3 cellular contexts compared by ENCODE assay signal in genomic region chr13:33364192-33364591, GRCh38.
TF ChIP-seq lines count a peak whose summit lies in the region.

No MANE protein-coding gene starts in this region.

TF ChIP-seq in A549, 52 proteins besides CTCF, POLR2A, EP300 and RAD21:
- no peak for TF ChIP-seq HMGXB4 (CRISPR knock-in tag; IDR thresholded peaks at IDR 0.05; ENCODE audit: borderline replicate concordance)
- no peak for TF ChIP-seq ZC3H11A (IDR thresholded peaks at IDR 0.05)
- TF ChIP-seq REST (IDR thresholded peaks at IDR 0.05), result no peak
- peak; percentile 61 for TF ChIP-seq MAFK (IDR thresholded peaks at IDR 0.05; ENCODE audit: partially characterized antibody)
- no peak for TF ChIP-seq JUNB (IDR thresholded peaks at IDR 0.05)
- TF ChIP-seq RCOR1 (IDR thresholded peaks at IDR 0.05; ENCODE audit: low read depth, low read length), result no peak
- TF ChIP-seq JUN (IDR thresholded peaks at IDR 0.05), result no peak
TF ChIP-seq in A549: peak in this region for 1.

TF ChIP-seq in IMR-90, 13 proteins besides CTCF, POLR2A, EP300 and RAD21:
- no peak for TF ChIP-seq BHLHE40 (IDR thresholded peaks at IDR 0.05; ENCODE audit: low read depth, low read length)
- peak; percentile 92 for TF ChIP-seq MAFK (IDR thresholded peaks at IDR 0.05; ENCODE audit: low read depth, low read length)

TF ChIP-seq in H1, 55 proteins besides CTCF, POLR2A, EP300 and RAD21:
- TF ChIP-seq MAFK (IDR thresholded peaks at IDR 0.05; ENCODE audit: low read depth, low read length) (peak; percentile 52; the same call in 1 of the 2 replicates), SIRT6 (IDR thresholded peaks at IDR 0.05; ENCODE audit: low read length) (no peak), ATF3 (IDR thresholded peaks at IDR 0.05; ENCODE audit: insufficient read depth, low read depth, low read length) (no peak), YY1 (IDR thresholded peaks at IDR 0.05; ENCODE audit: low read depth, low read length) (no peak)
